Comparison of ENCODE assay signal across 25 cellular contexts in genomic region chr4:17476811-17477210, GRCh38. TPM values are rescaled to one million over a fixed set of nuclear protein-coding genes. Genes with fewer than 3 reads are reported as not detected.
"Had no signal": no experiment of that assay in that cellular context is flagged by ENCODE, and none has a peak within 500 bp of the region (broad histone marks: within the 10 kb centered on the region; RNA-seq: fewer than 3 reads in every experiment).

No MANE protein-coding gene starts in this region.

- H3K4me3 Mint-ChIP-seq: activated B cell treated with CpG ODN at 0.5 μM for 24 hours; activated CD8-positive, alpha-beta T cell treated with anti-CD3 and anti-CD28 coated beads for 36 hours; activated T-cell treated with anti-CD3 and anti-CD28 coated beads, Interleukin-2, amount 50 U/mL, for 72 hours; mesothelial cell of epicardium; neural crest cell; stimulated activated naive CD8-positive, alpha-beta T cell treated with anti-CD3 and anti-CD28 coated beads, Interleukin-15, amount 100 ng/mL, for 72 hours had no signal

- H3K4me1 ChIP-seq: colonic mucosa, esophagus squamous epithelium, upper lobe of right lung had no signal

- DNase-seq: activated B cell treated with CpG ODN at 0.5 μM for 24 hours; activated CD4-positive, alpha-beta T cell treated with anti-CD3 and anti-CD28 coated beads for 48 hours; activated CD8-positive, alpha-beta T cell treated with anti-CD3 and anti-CD28 coated beads for 36 hours; activated gamma-delta T cell; activated T-cell treated with anti-CD3 and anti-CD28 coated beads, Interleukin-2, amount 50 U/mL, for 72 hours; amniotic stem cell; caudate nucleus; colonic mucosa; esophagus squamous epithelium; right lobe of liver; stimulated activated naive CD8-positive, alpha-beta T cell treated with anti-CD3 and anti-CD28 coated beads, Interleukin-15, amount 100 ng/mL, for 72 hours; T-helper 2 cell; upper lobe of right lung had no signal

- H3K4me3 ChIP-seq: colonic mucosa, esophagus squamous epithelium, right lobe of liver, smooth muscle cell, thoracic aorta, upper lobe of right lung had no signal

- H3K27me3 ChIP-seq: colonic mucosa, esophagus squamous epithelium, right lobe of liver, upper lobe of right lung had no signal

- H3K36me3 ChIP-seq: colonic mucosa, right lobe of liver, upper lobe of right lung had no signal

- H3K27me3 Mint-ChIP-seq: activated B cell treated with CpG ODN at 0.5 μM for 24 hours; activated CD8-positive, alpha-beta T cell treated with anti-CD3 and anti-CD28 coated beads for 36 hours; stimulated activated naive CD8-positive, alpha-beta T cell treated with anti-CD3 and anti-CD28 coated beads, Interleukin-15, amount 100 ng/mL, for 72 hours had no signal

- H3K27ac Mint-ChIP-seq: activated B cell treated with CpG ODN at 0.5 μM for 24 hours; activated CD8-positive, alpha-beta T cell treated with anti-CD3 and anti-CD28 coated beads for 36 hours; activated naive CD4-positive, alpha-beta T cell treated with anti-CD3 and anti-CD28 coated beads, Interleukin-2, amount 50 U/mL, for 72 hours; activated T-cell treated with anti-CD3 and anti-CD28 coated beads, Interleukin-2, amount 50 U/mL, for 72 hours; mesothelial cell of epicardium had no signal

- H3K27ac ChIP-seq: colonic mucosa, esophagus squamous epithelium, right lobe of liver, thoracic aorta, upper lobe of right lung had no signal

- FAIRE-seq: TTC549 had no signal

- H3K9me3 ChIP-seq: colonic mucosa, right lobe of liver, upper lobe of right lung had no signal

- H3K9me3 Mint-ChIP-seq: activated B cell treated with CpG ODN at 0.5 μM for 24 hours; activated CD8-positive, alpha-beta T cell treated with anti-CD3 and anti-CD28 coated beads for 36 hours; activated naive CD4-positive, alpha-beta T cell treated with anti-CD3 and anti-CD28 coated beads, Interleukin-2, amount 50 U/mL, for 72 hours; activated T-cell treated with anti-CD3 and anti-CD28 coated beads, Interleukin-2, amount 50 U/mL, for 72 hours; mesothelial cell of epicardium; neural crest cell; stimulated activated naive CD8-positive, alpha-beta T cell treated with anti-CD3 and anti-CD28 coated beads, Interleukin-15, amount 100 ng/mL, for 72 hours had no signal

- H3K4me2 ChIP-seq: smooth muscle cell had no signal

- H3K36me3 Mint-ChIP-seq: activated naive CD4-positive, alpha-beta T cell treated with anti-CD3 and anti-CD28 coated beads, Interleukin-2, amount 50 U/mL, for 72 hours; mesothelial cell of epicardium had no signal

- ATAC-seq: activated CD8-positive, alpha-beta T cell treated with anti-CD3 and anti-CD28 coated beads for 36 hours; activated naive CD4-positive, alpha-beta T cell treated with anti-CD3 and anti-CD28 coated beads, Interleukin-2, amount 50 U/mL, for 72 hours; activated T-cell treated with anti-CD3 and anti-CD28 coated beads, Interleukin-2, amount 50 U/mL, for 72 hours; right lobe of liver; stimulated activated naive CD8-positive, alpha-beta T cell treated with anti-CD3 and anti-CD28 coated beads, Interleukin-15, amount 100 ng/mL, for 72 hours; upper lobe of right lung had no signal

RNA-seq across cellular contexts. Expression of gene CLRN2, which starts 38.2 kb away (rescaled TPM):
- total RNA-seq: activated B cell treated with CpG ODN at 0.5 μM for 24 hours; activated CD8-positive, alpha-beta T cell treated with anti-CD3 and anti-CD28 coated beads for 36 hours; activated naive CD4-positive, alpha-beta T cell treated with anti-CD3 and anti-CD28 coated beads, Interleukin-2, amount 50 U/mL, for 72 hours; activated T-cell treated with anti-CD3 and anti-CD28 coated beads, Interleukin-2, amount 50 U/mL, for 72 hours; colonic mucosa; esophagus squamous epithelium; fibroblast of villous mesenchyme; kidney epithelial cell; liver; mesothelial cell of epicardium; myocyte; neural crest cell; osteoblast; pulmonary artery endothelial cell; right lobe of liver; smooth muscle cell; thoracic aorta; upper lobe of right lung had no signal
- polyA plus RNA-seq: smooth muscle cell had no signal
